Comparison of ENCODE assay signal across 12 cellular contexts in the genomic region with DNA sequence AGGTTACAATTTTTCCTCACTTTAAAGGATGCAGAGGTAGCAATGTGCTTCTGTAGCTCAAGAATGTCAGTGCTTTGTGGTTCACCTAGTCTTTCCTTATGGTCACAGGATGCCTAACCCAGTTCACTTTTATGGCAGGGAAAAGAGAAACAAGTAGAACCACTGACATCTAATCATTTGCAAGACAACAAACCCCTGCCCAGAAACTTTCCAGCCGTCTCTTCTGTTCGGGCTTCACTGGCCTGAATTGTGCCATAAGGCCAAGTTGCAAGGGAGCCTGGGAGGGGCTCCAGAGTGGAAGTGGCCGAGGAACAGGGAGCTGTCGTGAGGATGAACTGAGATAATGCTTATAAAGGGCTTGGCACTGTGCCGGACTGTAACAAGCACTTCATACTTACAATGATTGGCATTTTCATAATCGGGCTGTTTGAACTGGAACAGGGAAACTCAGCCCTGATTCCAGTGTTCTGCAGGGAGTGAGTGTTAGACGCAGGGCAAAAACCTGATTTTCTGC.
DNase-seq lines count a peak whose midpoint lies in the region; ATAC-seq, FAIRE-seq and TF ChIP-seq lines count a peak whose summit lies in the region.
"Had no signal": no experiment of that assay in that cellular context is flagged by ENCODE, and none has a peak within 500 bp of the region (broad histone marks: within the 10 kb centered on the region; RNA-seq: fewer than 3 reads in every experiment).

No MANE protein-coding gene starts in this region.

- no peaks in the 10 kb centered on the region for H3K9me3 ChIP-seq in BE2C
- H3K9me3 ChIP-seq in body of pancreas: no peaks in the 10 kb centered on the region
- no peaks in the 10 kb centered on the region for H3K9me3 ChIP-seq in mucosa of rectum (ENCODE audit: control insufficient read depth in 2 of 2, low read length in 2 of 2)
- H3K9me3 ChIP-seq in uterus: no peaks in the 10 kb centered on the region
- H3K9me3 ChIP-seq: gastroesophageal sphincter had no signal

- TF ChIP-seq POLR2A in body of pancreas (IDR thresholded peaks at IDR 0.05): no peak
- TF ChIP-seq POLR2A in GM12892 (IDR thresholded peaks at IDR 0.05; ENCODE audit: low read depth, low read length): no peak
- TF ChIP-seq POLR2A in uterus (IDR thresholded peaks at IDR 0.05): no peak

- DNase-seq in BE2C (peak; percentile 44), M059J (ENCODE audit: low read depth) (peak; percentile 33), body of pancreas (peak; percentile 29 to 49 (median 34)), GM12892 (ENCODE audit: insufficient read length) (no peak), urothelium cell line (ENCODE audit: low spot score) (no peak), uterus (no peak)
- DNase-seq: CD4-positive, alpha-beta memory T cell; NCI-H526 treated with DMSO at 0.1 percent for 48 hours; stimulated activated naive CD4-positive, alpha-beta T cell had no signal

- intact Hi-C loops in body of pancreas (cut with DNase I) (no loop called here), uterus (cut with DNase I; ENCODE audit: low total_unique reads) (no loop called here)

- H3K9ac ChIP-seq in mucosa of rectum (ENCODE audit: low read depth in 1 of 2, low read length in 2 of 2): peak overlapping the region; percentile 9 to 24

- H3K27ac ChIP-seq in body of pancreas (peak overlapping the region in 3 of 4 donors; percentile 43 to 53 (median 48)), mucosa of rectum (ENCODE audit: low read depth in 2 of 2, low read length in 2 of 2) (peak overlapping the region; percentile 78 to 81), uterus (no peak overlapping the region)
- H3K27ac ChIP-seq: gastroesophageal sphincter had no signal

- no peak for FAIRE-seq in GM12892 (lab: Jason Lieb, UNC)
- FAIRE-seq in urothelium cell line (lab: Jason Lieb, UNC): no peak

- no peak for TF ChIP-seq CTCF in BE2C (IDR thresholded peaks at IDR 0.05; ENCODE audit: low read depth, low read length)
- no peak for TF ChIP-seq CTCF in body of pancreas (IDR thresholded peaks at IDR 0.05)
- TF ChIP-seq CTCF in uterus (IDR thresholded peaks at IDR 0.05): no peak

- H3K27me3 ChIP-seq in BE2C (no peaks in the 10 kb centered on the region), body of pancreas (no peaks in the 10 kb centered on the region), mucosa of rectum (ENCODE audit: control insufficient read depth in 2 of 2, insufficient read depth in 2 of 2, low read length in 2 of 2) (no peaks in the 10 kb centered on the region), uterus (no peaks in the 10 kb centered on the region)
- H3K27me3 ChIP-seq: gastroesophageal sphincter had no signal

- H3K36me3 ChIP-seq in BE2C (no peaks in the 10 kb centered on the region), body of pancreas (replicated peaks in 1 of 2; ENCODE audit: insufficient read depth in 1 of 2, low read depth in 2 of 2) (no peaks in the 10 kb centered on the region), mucosa of rectum (ENCODE audit: control insufficient read depth in 2 of 2, insufficient read depth in 2 of 2, low read length in 2 of 2) (no peaks in the 10 kb centered on the region), uterus (no peaks in the 10 kb centered on the region)
- H3K36me3 ChIP-seq: gastroesophageal sphincter had no signal

- WGBS in body of pancreas, 2 donors: 8 to 17% methylated on average over 7 of the region's 7 CpGs

- H3K4me1 ChIP-seq in BE2C (peaks cover 4% of the 10 kb centered on the region; the same call in 1 of the 2 replicates), body of pancreas (peaks cover 13% of the 10 kb centered on the region), mucosa of rectum (ENCODE audit: control insufficient read depth in 2 of 2, insufficient read depth in 2 of 2, low read length in 2 of 2) (peaks cover 16 to 22% of the 10 kb centered on the region in 2 donors), uterus (no peaks in the 10 kb centered on the region)

- no peak overlapping the region for H3K4me3 ChIP-seq in BE2C (ENCODE audit: low read depth, low read length)
- H3K4me3 ChIP-seq in body of pancreas: no peak overlapping the region
- H3K4me3 ChIP-seq in mucosa of rectum (ENCODE audit: low read length in 2 of 2): no peak overlapping the region
- H3K4me3 ChIP-seq in uterus: no peak overlapping the region
- H3K4me3 ChIP-seq: gastroesophageal sphincter had no signal

- ATAC-seq in body of pancreas (peak; percentile 52), HG02798 (IDR thresholded peaks at IDR 0.05; ENCODE audit: poor library complexity, unreplicated experiment) (no peak)
- ATAC-seq: gastroesophageal sphincter had no signal

Comparison
In these comparisons a context has a peak if more than half of its experiments do, and no peak if none do; other contexts are left out.
1. DNase-seq: peak in BE2C (single experiment), M059J (single experiment) and body of pancreas (4 of 4); none in GM12892 (single experiment), urothelium cell line (single experiment) and uterus (0 of 2).
2. H3K27ac ChIP-seq: peak in body of pancreas (3 of 4) and mucosa of rectum (2 of 2); none in uterus (0 of 2).